ENCODE assay signal across 1 cellular context in the genomic region with DNA sequence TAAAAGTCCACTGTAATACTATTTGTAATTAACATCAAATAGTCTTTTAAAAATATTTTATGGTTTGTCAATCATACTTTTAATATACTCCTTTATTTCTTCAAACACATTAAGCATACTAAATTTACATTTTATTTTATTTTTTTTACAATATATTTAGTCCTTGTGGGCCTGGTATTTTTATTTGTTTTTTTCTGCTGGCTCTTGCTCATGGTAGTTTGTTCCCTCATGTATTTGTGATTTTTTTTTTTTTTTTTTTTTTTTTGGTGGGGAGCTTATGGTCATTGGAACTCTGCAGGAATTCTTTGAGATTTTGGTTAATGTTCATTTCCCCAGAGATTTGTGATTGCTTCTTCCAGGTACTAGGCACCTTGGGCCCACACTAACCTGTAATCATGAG.
TF ChIP-seq lines count a peak whose summit lies in the region.

No MANE protein-coding gene starts in this region.

TF ChIP-seq in K562, 482 proteins besides CTCF, POLR2A, EP300 and RAD21 (continued from another document):
- no peak for TF ChIP-seq SIX5 (IDR thresholded peaks at IDR 0.05; ENCODE audit: borderline replicate concordance in 1 of 2, insufficient read depth in 1 of 2, low read depth in 1 of 2, low read length in 2 of 2)
- TF ChIP-seq, protein P1, sequence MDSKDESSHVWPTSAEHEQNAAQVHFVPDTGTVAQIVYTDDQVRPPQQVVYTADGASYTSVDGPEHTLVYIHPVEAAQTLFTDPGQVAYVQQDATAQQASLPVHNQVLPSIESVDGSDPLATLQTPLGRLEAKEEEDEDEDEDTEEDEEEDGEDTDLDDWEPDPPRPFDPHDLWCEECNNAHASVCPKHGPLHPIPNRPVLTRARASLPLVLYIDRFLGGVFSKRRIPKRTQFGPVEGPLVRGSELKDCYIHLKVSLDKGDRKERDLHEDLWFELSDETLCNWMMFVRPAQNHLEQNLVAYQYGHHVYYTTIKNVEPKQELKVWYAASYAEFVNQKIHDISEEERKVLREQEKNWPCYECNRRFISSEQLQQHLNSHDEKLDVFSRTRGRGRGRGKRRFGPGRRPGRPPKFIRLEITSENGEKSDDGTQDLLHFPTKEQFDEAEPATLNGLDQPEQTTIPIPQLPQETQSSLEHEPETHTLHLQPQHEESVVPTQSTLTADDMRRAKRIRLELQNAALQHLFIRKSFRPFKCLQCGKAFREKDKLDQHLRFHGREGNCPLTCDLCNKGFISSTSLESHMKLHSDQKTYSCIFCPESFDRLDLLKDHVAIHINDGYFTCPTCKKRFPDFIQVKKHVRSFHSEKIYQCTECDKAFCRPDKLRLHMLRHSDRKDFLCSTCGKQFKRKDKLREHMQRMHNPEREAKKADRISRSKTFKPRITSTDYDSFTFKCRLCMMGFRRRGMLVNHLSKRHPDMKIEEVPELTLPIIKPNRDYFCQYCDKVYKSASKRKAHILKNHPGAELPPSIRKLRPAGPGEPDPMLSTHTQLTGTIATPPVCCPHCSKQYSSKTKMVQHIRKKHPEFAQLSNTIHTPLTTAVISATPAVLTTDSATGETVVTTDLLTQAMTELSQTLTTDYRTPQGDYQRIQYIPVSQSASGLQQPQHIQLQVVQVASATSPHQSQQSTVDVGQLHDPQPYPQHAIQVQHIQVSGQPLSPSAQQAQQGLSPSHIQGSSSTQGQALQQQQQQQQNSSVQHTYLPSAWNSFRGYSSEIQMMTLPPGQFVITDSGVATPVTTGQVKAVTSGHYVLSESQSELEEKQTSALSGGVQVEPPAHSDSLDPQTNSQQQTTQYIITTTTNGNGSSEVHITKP (IDR thresholded peaks at IDR 0.05; ENCODE audit: partially characterized antibody) = no peak
- TF ChIP-seq SOX6 (IDR thresholded peaks at IDR 0.05) = no peak
